8 cellular contexts compared by ENCODE assay signal in genomic region chr13:33285420-33286124, GRCh38. TPM values are rescaled to one million over a fixed set of nuclear protein-coding genes. Genes with fewer than 3 reads are reported as not detected.
DNase-seq lines count a peak whose midpoint lies in the region; ATAC-seq, FAIRE-seq and TF ChIP-seq lines count a peak whose summit lies in the region.

Gene STARD13 (minus strand): TSS chr13:33285755. CDS start chr13:33285638, 117 bp downstream.

- H3K27ac ChIP-seq in ascending aorta (peak within 1 kb of the TSS; percentile 88 to 97), left ventricle myocardium inferior (replicated peaks) (peak within 1 kb of the TSS; percentile 96), osteoblast (ENCODE audit: low read depth, low read length) (peak within 1 kb of the TSS; percentile 99)

- peak; percentile 83 for FAIRE-seq in GM12891 (lab: Jason Lieb, UNC)

- TF ChIP-seq POLR2A in GM12891 (IDR thresholded peaks at IDR 0.05; ENCODE audit: low read depth, low read length), result no peak

- TF ChIP-seq CTCF in AG04449 (IDR thresholded peaks at IDR 0.05; ENCODE audit: insufficient read depth, low read length, missing control alignments), result peak; percentile 56
- peak; percentile 34 to 52 (median 42) for TF ChIP-seq CTCF in ascending aorta (IDR thresholded peaks at IDR 0.05)
- peak; percentile 65 for TF ChIP-seq CTCF in left ventricle myocardium inferior (IDR thresholded peaks at IDR 0.05; ENCODE audit: borderline replicate concordance)
- TF ChIP-seq CTCF in osteoblast (IDR thresholded peaks at IDR 0.05; ENCODE audit: extremely low read depth, low read depth, low read length), result peak; percentile 50

- H3K9me3 ChIP-seq in ascending aorta, result no peaks in the 10 kb centered on the region
- no peaks in the 10 kb centered on the region for H3K9me3 ChIP-seq in left ventricle myocardium inferior (replicated peaks)
- H3K9me3 ChIP-seq in osteoblast (ENCODE audit: low read depth, low read length), result no peaks in the 10 kb centered on the region

- peak within 1 kb of the TSS; percentile 95 for H3K4me3 ChIP-seq in AG04449 (ENCODE audit: low read depth, low read length)
- peak within 1 kb of the TSS; percentile 73 to 94 for H3K4me3 ChIP-seq in ascending aorta
- H3K4me3 ChIP-seq in left ventricle myocardium inferior, result peak within 1 kb of the TSS; percentile 82
- peak within 1 kb of the TSS; percentile 86 for H3K4me3 ChIP-seq in osteoblast (ENCODE audit: insufficient read depth, low read length)

- H3K4me1 ChIP-seq in ascending aorta (peaks cover 10 to 26% of the 10 kb centered on the region in 2 donors), left ventricle myocardium inferior (peaks cover 78% of the 10 kb centered on the region), osteoblast (ENCODE audit: insufficient read depth, low read length) (peaks cover 38% of the 10 kb centered on the region)

- no peaks in the 10 kb centered on the region for H3K27me3 ChIP-seq in ascending aorta
- no peaks in the 10 kb centered on the region for H3K27me3 ChIP-seq in left ventricle myocardium inferior (ENCODE audit: low read depth)
- H3K27me3 ChIP-seq in osteoblast (ENCODE audit: insufficient read depth, low read length), result no peaks in the 10 kb centered on the region

- DNase-seq in AG04449 (ENCODE audit: low read depth, low spot score) (peak; percentile 94), GM12891 (ENCODE audit: insufficient read length, low spot score) (peak; percentile 22), NCI-H446 (lab: John Stamatoyannopoulos, UW) (peak; percentile 78 to 82), ascending aorta (ENCODE audit: low spot score in 2 of 2) (peak; percentile 92 to 98), left ventricle myocardium inferior (peak; percentile 94), osteoblast (ENCODE audit: insufficient read length, low spot score, missing footprints) (peak; percentile 82)

- POLR2A ChIA-PET in AG04449 (lab: Yijun Ruan, JAX), result interaction anchor here (0.7 to 2.1 kb wide), 12 partner anchors 9 to 257 kb away, joined by 3 to 13 read pairs (median 4); no protein-coding TSS in a partner anchor

- no peak within 1 kb of the TSS for H2AFZ ChIP-seq in osteoblast (ENCODE audit: low read length)

- intact Hi-C loops in ascending aorta (cut with DNase I) (loop anchor here (1.0 to 5.0 kb wide), 7 partner anchors 37 to 257 kb away; no protein-coding TSS in a partner anchor), left ventricle myocardium inferior (cut with micrococcal nuclease) (loop anchor here (10.0 kb wide), 1 partner anchor 51 kb away; no protein-coding TSS in a partner anchor)

- H4K20me1 ChIP-seq in osteoblast (ENCODE audit: insufficient read depth, low read length), result no peaks in the 10 kb centered on the region

- CTCF ChIA-PET in AG04449 (lab: Yijun Ruan, JAX), result interaction anchor here (0.8 to 2.0 kb wide), 6 partner anchors 50 to 646 kb away, joined by 3 to 8 read pairs (median 4); no protein-coding TSS in a partner anchor

- peak within 1 kb of the TSS; percentile 90 for H3K4me2 ChIP-seq in osteoblast (ENCODE audit: insufficient read depth, low read length)

- peaks cover 49% of the 10 kb centered on the region for H3K79me2 ChIP-seq in osteoblast (ENCODE audit: insufficient read depth, low read length)

- H3K36me3 ChIP-seq in ascending aorta (no peaks in the 10 kb centered on the region), left ventricle myocardium inferior (peaks cover 2% of the 10 kb centered on the region), osteoblast (ENCODE audit: insufficient read depth, low read length) (peaks cover 12% of the 10 kb centered on the region)

- ATAC-seq in HG02798 (IDR thresholded peaks at IDR 0.05; ENCODE audit: poor library complexity, unreplicated experiment) (peak; percentile 81), GM21381 (IDR thresholded peaks at IDR 0.05; ENCODE audit: unreplicated experiment) (no peak)

TF ChIP-seq in GM12891, 5 proteins besides CTCF, POLR2A, EP300 and RAD21:
- TF ChIP-seq POU2F2 (IDR thresholded peaks at IDR 0.05; ENCODE audit: low read depth, low read length), result no peak
- no peak for TF ChIP-seq POLR2AphosphoS5 (IDR thresholded peaks at IDR 0.05; ENCODE audit: low read depth, low read length)
- no peak for TF ChIP-seq TAF1 (IDR thresholded peaks at IDR 0.05; ENCODE audit: low read depth, low read length)
- no peak for TF ChIP-seq PAX5 (IDR thresholded peaks at IDR 0.05; ENCODE audit: insufficient read depth, low read length, severe bottlenecking)
- TF ChIP-seq SPI1 (IDR thresholded peaks at IDR 0.05; ENCODE audit: low read depth, low read length), result no peak
TF ChIP-seq in GM12891: peak in this region for 0.

RNA-seq across cellular contexts. Expression of gene STARD13, which starts in this region (rescaled TPM):
- polyA plus RNA-seq in GM12891 (2012; ENCODE audit: low read depth, missing spikeins), result 2.6 TPM
- total RNA-seq in ascending aorta, result 34.6 TPM
- total RNA-seq in left ventricle myocardium inferior, result 29.9 TPM
- total RNA-seq in osteoblast, result 28.2 and 28.3 TPM in 2 replicates

Comparison
In these comparisons a context has a peak if more than half of its experiments do, and no peak if none do; other contexts are left out.
1. DNase-seq: peak in every context shown above with its lines; median percentile 95 in ascending aorta; 94 in AG04449; 94 in left ventricle myocardium inferior; 82 in osteoblast; 80 in NCI-H446; 22 in GM12891.